In genomic region chr6:2751871-2752270, GRCh38 we compare ENCODE assay signal across 13 cellular contexts.
"Had no signal": no experiment of that assay in that cellular context is flagged by ENCODE, and none has a peak within 500 bp of the region (broad histone marks: within the 10 kb centered on the region; RNA-seq: fewer than 3 reads in every experiment).

No MANE protein-coding gene starts in this region.

- H3K9me3 Mint-ChIP-seq: activated CD4-positive, alpha-beta memory T cell treated with anti-CD3 and anti-CD28 coated beads, Interleukin-2, amount 10 ng/mL, durations not matched to agents 7 days and 5 days; activated naive CD4-positive, alpha-beta T cell treated with anti-CD3 and anti-CD28 coated beads, Interleukin-2, amount 10 ng/mL, durations not matched to agents 7 days and 5 days; activated T-helper 2 cell treated with anti-CD3 and anti-CD28 coated beads, Interferon-gamma antibody, Interleukin-2, Interleukin-4, amounts not matched to agents 10 μg/mL and 5 μg/mL and 100 μg/mL, durations not matched to agents 14 hours and 24 hours and 36 hours; nephron progenitor cell; type B pancreatic cell had no signal

- H3K36me3 Mint-ChIP-seq: activated naive CD4-positive, alpha-beta T cell treated with anti-CD3 and anti-CD28 coated beads, Interleukin-2, amount 10 ng/mL, durations not matched to agents 7 days and 5 days; type B pancreatic cell had no signal

- DNase-seq: activated CD4-positive, alpha-beta memory T cell treated with anti-CD3 and anti-CD28 coated beads, Interleukin-2, amount 10 ng/mL, durations not matched to agents 7 days and 5 days; activated CD4-positive, alpha-beta T cell treated with anti-CD3 and anti-CD28 coated beads for 36 hours; activated naive CD4-positive, alpha-beta T cell treated with anti-CD3 and anti-CD28 coated beads, Interleukin-2, amount 10 ng/mL, durations not matched to agents 7 days and 5 days; body of pancreas; central memory CD4-positive, alpha-beta T cell; effector CD4-positive, alpha-beta T cell; hypothalamus; nephron progenitor cell; stimulated activated CD4-positive, alpha-beta T cell treated with anti-CD3 and anti-CD28 coated beads, Interleukin-2, amount 100 ng/mL, for 48 hours; stimulated activated naive CD4-positive, alpha-beta T cell treated with Interleukin-2 at 50 U/mL for 16 hours; WERI-Rb-1 had no signal

- H3K27ac Mint-ChIP-seq: activated CD4-positive, alpha-beta memory T cell treated with anti-CD3 and anti-CD28 coated beads, Interleukin-2, amount 10 ng/mL, durations not matched to agents 7 days and 5 days; activated CD4-positive, alpha-beta T cell treated with anti-CD3 and anti-CD28 coated beads for 36 hours; activated naive CD4-positive, alpha-beta T cell treated with anti-CD3 and anti-CD28 coated beads, Interleukin-2, amount 10 ng/mL, durations not matched to agents 7 days and 5 days; activated T-helper 2 cell treated with anti-CD3 and anti-CD28 coated beads, Interferon-gamma antibody, Interleukin-2, Interleukin-4, amounts not matched to agents 10 μg/mL and 5 μg/mL and 100 μg/mL, durations not matched to agents 14 hours and 24 hours and 36 hours; nephron progenitor cell; type B pancreatic cell had no signal

- ATAC-seq: activated CD4-positive, alpha-beta T cell treated with anti-CD3 and anti-CD28 coated beads for 36 hours; body of pancreas had no signal

- H3K4me3 Mint-ChIP-seq: activated CD4-positive, alpha-beta memory T cell treated with anti-CD3 and anti-CD28 coated beads, Interleukin-2, amount 10 ng/mL, durations not matched to agents 7 days and 5 days; activated CD4-positive, alpha-beta T cell treated with anti-CD3 and anti-CD28 coated beads for 36 hours; activated naive CD4-positive, alpha-beta T cell treated with anti-CD3 and anti-CD28 coated beads, Interleukin-2, amount 10 ng/mL, durations not matched to agents 7 days and 5 days; nephron progenitor cell; type B pancreatic cell had no signal

- H3K4me1 Mint-ChIP-seq: activated naive CD4-positive, alpha-beta T cell treated with anti-CD3 and anti-CD28 coated beads, Interleukin-2, amount 10 ng/mL, durations not matched to agents 7 days and 5 days had no signal
